1 cellular context compared by ENCODE assay signal in genomic region chr6:157073596-157073995, GRCh38.
TF ChIP-seq lines count a peak whose summit lies in the region.

No MANE protein-coding gene starts in this region.

TF ChIP-seq in WTC11, 78 proteins besides CTCF, POLR2A, EP300 and RAD21:
- TF ChIP-seq ZNF532 (CRISPR knock-in tag; IDR thresholded peaks at IDR 0.05; ENCODE audit: borderline replicate concordance), result no peak
- TF ChIP-seq SOX15 (CRISPR knock-in tag; IDR thresholded peaks at IDR 0.05), result no peak
- TF ChIP-seq SMAD3 (CRISPR knock-in tag; IDR thresholded peaks at IDR 0.05; ENCODE audit: borderline replicate concordance), result no peak
- TF ChIP-seq SMAD4 (CRISPR knock-in tag; IDR thresholded peaks at IDR 0.05), result no peak
- TF ChIP-seq NR1H2 (CRISPR knock-in tag; IDR thresholded peaks at IDR 0.05), result no peak
- no peak for TF ChIP-seq JAZF1 (CRISPR knock-in tag; IDR thresholded peaks at IDR 0.05)
- TF ChIP-seq NFE2L1 (CRISPR knock-in tag; IDR thresholded peaks at IDR 0.05), result no peak
TF ChIP-seq in WTC11: peak in this region for 0.
